In the genomic region with DNA sequence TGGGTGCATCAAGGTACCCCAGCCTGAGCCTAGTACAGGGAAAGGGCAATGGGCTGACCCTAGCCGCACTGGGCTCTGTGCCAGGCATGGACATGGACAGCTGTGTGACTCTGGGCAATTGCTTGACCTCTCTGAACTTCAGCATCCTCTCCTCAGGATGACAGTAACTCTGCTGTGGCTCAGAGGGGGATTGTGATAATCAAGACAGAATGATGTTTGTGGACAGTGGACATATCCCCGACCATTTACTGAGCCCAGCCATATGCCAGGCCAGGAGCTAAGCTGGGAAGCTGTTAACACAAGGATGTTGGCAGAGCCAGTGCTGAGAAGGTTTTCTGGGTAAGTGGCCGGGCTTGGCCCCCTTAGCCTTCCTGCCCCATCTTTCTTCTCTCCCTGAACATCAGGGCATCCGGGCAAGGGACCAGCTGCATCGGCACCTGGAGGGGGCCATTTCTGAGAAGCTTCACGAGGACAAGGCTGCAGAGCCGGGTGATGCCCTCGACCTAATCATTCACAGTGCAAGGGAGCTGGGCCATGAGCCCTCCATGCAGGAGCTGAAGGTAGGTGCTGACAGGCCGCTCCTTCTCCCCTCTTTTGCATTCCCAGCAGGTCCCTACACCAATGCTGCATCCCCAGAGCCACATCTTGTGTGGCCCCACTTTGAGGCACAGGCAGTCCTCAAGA, we compare ENCODE assay signal across 29 cellular contexts. TPM values are rescaled to one million over a fixed set of nuclear protein-coding genes. Genes with fewer than 3 reads are reported as not detected.
DNase-seq lines count a peak whose midpoint lies in the region; ATAC-seq, FAIRE-seq and TF ChIP-seq lines count a peak whose summit lies in the region.
"Had no signal": no experiment of that assay in that cellular context is flagged by ENCODE, and none has a peak within 500 bp of the region (broad histone marks: within the 10 kb centered on the region; RNA-seq: fewer than 3 reads in every experiment).

No MANE protein-coding gene starts in this region.

- H3K27ac ChIP-seq in CD4-positive, alpha-beta memory T cell (ENCODE audit: low read depth, low read length), result no peak overlapping the region
- no peak overlapping the region for H3K27ac ChIP-seq in GM23338 (ENCODE audit: low read depth)
- H3K27ac ChIP-seq in K562 (ENCODE audit: extremely low read depth, low read depth, low read length), result no peak overlapping the region
- H3K27ac ChIP-seq: heart left ventricle, sigmoid colon, tibial artery had no signal

- H3K4me2 ChIP-seq in GM23338 (no peak overlapping the region), K562 (ENCODE audit: insufficient read depth, low read length) (no peak overlapping the region)

- in situ Hi-C loops in K562 (cut with MboI), result no loop called here

- TF ChIP-seq POLR2A in K562 (conservative IDR thresholded peaks at IDR 0.05), result no peak

- intact Hi-C loops in CD4-positive, alpha-beta memory T cell (cut with micrococcal nuclease), result no loop called here
- intact Hi-C loops in K562 (cut with micrococcal nuclease), result no loop called here

- H3K36me3 Mint-ChIP-seq in CD4-positive, alpha-beta memory T cell, result peaks cover 4 to 10% of the 10 kb centered on the region in 2 donors
- no peaks in the 10 kb centered on the region; the same call in 2 of the 3 replicates for H3K36me3 Mint-ChIP-seq in GM23338 (ENCODE audit: low read depth)

- peaks cover 40 to 45% of the 10 kb centered on the region in 2 donors for H3K27me3 Mint-ChIP-seq in CD4-positive, alpha-beta memory T cell
- H3K27me3 Mint-ChIP-seq in GM23338 (ENCODE audit: insufficient read depth, low read depth, poor library complexity), result peaks cover 98% of the 10 kb centered on the region

- H3K9me3 Mint-ChIP-seq in CD4-positive, alpha-beta memory T cell, result no peaks in the 10 kb centered on the region
- no peaks in the 10 kb centered on the region; the same call in 2 of the 3 replicates for H3K9me3 Mint-ChIP-seq in GM23338
- H3K9me3 Mint-ChIP-seq: activated CD4-positive, alpha-beta T cell treated with anti-CD3 and anti-CD28 coated beads, Interleukin-2, amount 10 ng/mL, durations not matched to agents 7 days and 5 days; activated naive CD4-positive, alpha-beta T cell treated with anti-CD3 and anti-CD28 coated beads, Interleukin-2, amount 50 U/mL, for 72 hours; CD8-positive, alpha-beta memory T cell; naive thymus-derived CD8-positive, alpha-beta T cell; stimulated activated naive CD8-positive, alpha-beta T cell treated with anti-CD3 and anti-CD28 coated beads, Interleukin-15, amount 100 ng/mL, for 72 hours had no signal

- peaks cover 4% of the 10 kb centered on the region for H3K27me3 ChIP-seq in CD4-positive, alpha-beta memory T cell (ENCODE audit: insufficient read depth, low read length)
- peaks cover 100% of the 10 kb centered on the region for H3K27me3 ChIP-seq in GM23338 (ENCODE audit: insufficient read depth)
- no peaks in the 10 kb centered on the region for H3K27me3 ChIP-seq in K562 (ENCODE audit: control insufficient read depth in 2 of 2, insufficient read depth in 2 of 2, low read length in 2 of 2)

- H3K4me3 ChIP-seq in CD4-positive, alpha-beta memory T cell (ENCODE audit: low read length in 2 of 2), result no peak overlapping the region
- H3K4me3 ChIP-seq in GM23338 (0 out of 2 replicates have a peak overlapping the region, but pooled peaks have one; percentile 63), K562 (no peak overlapping the region)
- H3K4me3 ChIP-seq: sigmoid colon had no signal

- H2AFZ ChIP-seq in GM23338 (no peak overlapping the region), K562 (ENCODE audit: low read depth, low read length) (no peak overlapping the region)

- no peaks in the 10 kb centered on the region for H3K9me2 ChIP-seq in GM23338 (ENCODE audit: insufficient read depth)

- H3K4me3 Mint-ChIP-seq in CD4-positive, alpha-beta memory T cell, result peak overlapping the region in 5 of 8 donors; percentile 29 to 76 (median 54)
- peak overlapping the region; percentile 54; the same call in 2 of the 3 replicates for H3K4me3 Mint-ChIP-seq in GM23338

- no peak for DNase-seq in CD4-positive, alpha-beta memory T cell
- DNase-seq in GM23338 (ENCODE audit: low spot score) (no peak), K562 (ENCODE audit: extremely low read depth in 1 of 4, low spot score in 3 of 4) (no peak), mucosa of gallbladder (ENCODE audit: low spot score) (peak; percentile 8), NCI-H1436 treated with DMSO at 0.1 percent for 48 hours (lab: John Stamatoyannopoulos, UW) (no peak), glomerular visceral epithelial cell (ENCODE audit: extremely low spot score) (no peak)
- DNase-seq in stimulated activated CD4-positive, alpha-beta T cell treated with anti-CD3 and anti-CD28 coated beads, Interleukin-15, amount 100 ng/mL, for 24 hours, result no peak
- DNase-seq: activated CD4-positive, alpha-beta T cell treated with anti-CD3 and anti-CD28 coated beads, Interleukin-2, amount 10 ng/mL, durations not matched to agents 7 days and 5 days; CD8-positive, alpha-beta memory T cell; DMS153; GOT3; heart left ventricle; mesenchymal stem cell; naive thymus-derived CD8-positive, alpha-beta T cell; NCI-H1105; NCI-H2081; NCI-H226; NCI-H748 treated with DMSO at 0.1 percent for 48 hours; sigmoid colon; stimulated activated naive CD8-positive, alpha-beta T cell treated with anti-CD3 and anti-CD28 coated beads, Interleukin-15, amount 100 ng/mL, for 72 hours; tibial artery had no signal

- H3K4me1 ChIP-seq in CD4-positive, alpha-beta memory T cell (ENCODE audit: insufficient read depth, low read length), result peaks cover 20% of the 10 kb centered on the region
- H3K4me1 ChIP-seq in GM23338 (ENCODE audit: insufficient read depth), result peaks cover 39% of the 10 kb centered on the region
- peaks cover 0 to 10% of the 10 kb centered on the region in 2 experiments; a peak in 2 of 5 replicates for H3K4me1 ChIP-seq in K562 (replicated peaks in 1 of 2; ENCODE audit: control insufficient read depth in 2 of 2, insufficient read depth in 2 of 2, low read length in 2 of 2)

- no peak for TF ChIP-seq EP300 in K562 (IDR thresholded peaks at IDR 0.05; ENCODE audit: low read length)

- no peak for ATAC-seq in GM23338
- ATAC-seq in K562, result no peak
- ATAC-seq: activated naive CD4-positive, alpha-beta T cell treated with anti-CD3 and anti-CD28 coated beads, Interleukin-2, amount 50 U/mL, for 72 hours; heart left ventricle; naive thymus-derived CD8-positive, alpha-beta T cell; stimulated activated naive CD8-positive, alpha-beta T cell treated with anti-CD3 and anti-CD28 coated beads, Interleukin-15, amount 100 ng/mL, for 72 hours had no signal

- H3K27ac Mint-ChIP-seq in CD4-positive, alpha-beta memory T cell, result no peak overlapping the region
- H3K27ac Mint-ChIP-seq in GM23338, result no peak overlapping the region
- H3K27ac Mint-ChIP-seq: activated naive CD4-positive, alpha-beta T cell treated with anti-CD3 and anti-CD28 coated beads, Interleukin-2, amount 50 U/mL, for 72 hours; CD8-positive, alpha-beta memory T cell; stimulated activated naive CD8-positive, alpha-beta T cell treated with anti-CD3 and anti-CD28 coated beads, Interleukin-15, amount 100 ng/mL, for 72 hours had no signal

- H3K4me1 Mint-ChIP-seq in CD4-positive, alpha-beta memory T cell, result peaks cover 19 to 63% (median 44%) of the 10 kb centered on the region in 4 donors
- peaks cover 48% of the 10 kb centered on the region for H3K4me1 Mint-ChIP-seq in GM23338

- WGBS in K562 (ENCODE audit: insufficient coverage, low coverage, missing lambda C conversion rate), result 81% methylated on average over 6 of the region's 9 CpGs

- no peaks in the 10 kb centered on the region for H3K79me2 ChIP-seq in GM23338 (replicated peaks; ENCODE audit: insufficient read depth)
- no peaks in the 10 kb centered on the region for H3K79me2 ChIP-seq in K562 (ENCODE audit: control insufficient read depth, insufficient read depth, low read length)

- peaks cover 30% of the 10 kb centered on the region for H3F3A ChIP-seq in GM23338 (replicated peaks; ENCODE audit: low read depth)

- no peak for TF ChIP-seq RAD21 in K562 (CRISPR knock-in tag; conservative IDR thresholded peaks at IDR 0.05 in 1 of 2, IDR thresholded peaks at IDR 0.05 in 1 of 2)

- H3K9me3 ChIP-seq in CD4-positive, alpha-beta memory T cell (ENCODE audit: control insufficient read depth in 1 of 2, low read length in 2 of 2), result no peaks in the 10 kb centered on the region
- peaks cover 4% of the 10 kb centered on the region; the same call in 1 of the 2 replicates for H3K9me3 ChIP-seq in K562 (replicated peaks; ENCODE audit: control insufficient read depth, insufficient read depth, low read depth, low read length)
- H3K9me3 ChIP-seq: heart left ventricle, sigmoid colon, tibial artery had no signal

- BruUV-seq in K562 (replicated peaks; lab: Mats Ljungman, UMichigan), result no TSS peak

- no peaks in the 10 kb centered on the region for H3K9me1 ChIP-seq in K562 (ENCODE audit: control insufficient read depth, insufficient read depth, low read length)

- TF ChIP-seq CTCF in GM23338 (conservative IDR thresholded peaks at IDR 0.05; ENCODE audit: low read depth in 2 of 2), result no peak
- TF ChIP-seq CTCF in K562 (IDR thresholded peaks at IDR 0.05 in 2 of 3, conservative IDR thresholded peaks at IDR 0.05 in 1 of 3; ENCODE audit: insufficient read depth in 2 of 3, low read depth in 1 of 3, low read length in 3 of 3), result no peak

- H4K20me1 ChIP-seq in GM23338 (replicated peaks; ENCODE audit: insufficient read depth) (peaks cover 12% of the 10 kb centered on the region), K562 (replicated peaks; ENCODE audit: control insufficient read depth, insufficient read depth, low read length) (no peaks in the 10 kb centered on the region)

- CTCF ChIA-PET in CD4-positive, alpha-beta memory T cell (lab: Charles Lee; ENCODE audit: partially characterized antibody), result no interaction called here
- CTCF ChIA-PET in K562 (lab: Yijun Ruan, JAX; ENCODE audit: low intra/inter-chr PET ratio), result no interaction called here

- H3K9ac ChIP-seq in K562 (ENCODE audit: insufficient read depth in 1 of 2, low read depth in 2 of 2, low read length in 2 of 2), result no peak overlapping the region

- POLR2A ChIA-PET in CD4-positive, alpha-beta memory T cell (lab: Charles Lee; ENCODE audit: partially characterized antibody), result no interaction called here
- POLR2A ChIA-PET in K562 (lab: Yijun Ruan, JAX), result no interaction called here

- no peak for FAIRE-seq in K562 (lab: Jason Lieb, UNC)
- FAIRE-seq: GM18507 had no signal

- no peaks in the 10 kb centered on the region for H3K36me3 ChIP-seq in CD4-positive, alpha-beta memory T cell (ENCODE audit: insufficient read depth, low read length)
- H3K36me3 ChIP-seq in GM23338 (ENCODE audit: insufficient read depth) (no peaks in the 10 kb centered on the region), K562 (ENCODE audit: control insufficient read depth, insufficient read depth, low read length) (peaks cover 12% of the 10 kb centered on the region; the same call in 1 of the 3 replicates)
- H3K36me3 ChIP-seq: sigmoid colon had no signal

RNA-seq across cellular contexts. Expression of a gene that starts 3.5 kb away (rescaled TPM):
- under 1 TPM; 0.20 to 0.22 TPM for total RNA-seq in CD4-positive, alpha-beta memory T cell
- polyA plus RNA-seq in CD4-positive, alpha-beta memory T cell, result under 1 TPM in 1 of 2 donors, not detected in 1; 0.08 TPM
- 0.24 TPM in 1 of 2 replicates, not detected in the other for total RNA-seq in GM23338 (2014; rRNA removed; shearing (Covaris generic))
- not detected in 2 replicates for polyA plus RNA-seq in GM23338 (2016; fragmentation: Nextera tagmentation; extraction: Ambion mirVana)
- 0.72 and 1.5 TPM in 2 replicates for total RNA-seq in K562 (2011; cell fraction: chromatin; rRNA removed; ENCODE audit: low replicate concordance)
- 0.26 and 0.83 TPM in 2 replicates for total RNA-seq in K562 (2011; cell fraction: nucleolus; rRNA removed)
- total RNA-seq in K562 (2011; cell fraction: nucleoplasm; rRNA removed), result 0.59 and 0.84 TPM in 2 replicates
- total RNA-seq in K562 (2014; rRNA removed), result 0.08 and 0.09 TPM in 2 replicates
- not detected in 2 replicates for total RNA-seq in K562 (2014; rRNA removed; fragmentation: Illumina TruSeq; extraction: Trizol)
- 0.07 and 0.08 TPM in 2 replicates for total RNA-seq in K562 (2015; rRNA removed; fragmentation: Illumina TruSeq; extraction: Trizol)
- 0.07 and 0.16 TPM in 2 replicates for total RNA-seq in K562 (2021)
- polyA plus RNA-seq in K562 (2011; rRNA removed), result not detected in 2 replicates
- polyA plus RNA-seq in K562 (2011; cell fraction: cytosol; rRNA removed), result not detected in 2 replicates
- 0.08 and 0.13 TPM in 2 replicates for polyA plus RNA-seq in K562 (2011; cell fraction: nucleus; rRNA removed)
- polyA plus RNA-seq in K562 (2012), result 0.04 TPM in 1 of 2 replicates, not detected in the other
- not detected in 2 replicates for polyA plus RNA-seq in K562 (2014; fragmentation: Illumina TruSeq; extraction: Trizol)
- not detected for polyA plus RNA-seq in K562 (2014; fragmentation: Nextera tagmentation; extraction: Ambion mirVana)
- polyA plus RNA-seq in K562 (2014; rRNA removed), result not detected in 2 replicates
- 0.04 and 0.06 TPM in 2 replicates for polyA minus RNA-seq in K562 (2011; rRNA and poly(A)+ RNA removed)
- not detected in 2 replicates for polyA minus RNA-seq in K562 (2011; cell fraction: cytosol; rRNA and poly(A)+ RNA removed)
- 0.67 and 1.00 TPM in 2 replicates for polyA minus RNA-seq in K562 (2011; cell fraction: nucleus; rRNA and poly(A)+ RNA removed)
- total RNA-seq in mucosa of gallbladder, result 0.06 TPM
- total RNA-seq: CD8-positive, alpha-beta memory T cell; fibroblast of villous mesenchyme; G401; RPMI7951; SK-MEL-5; T-helper 1 cell treated with Interleukin-12 subunit alpha and Interleukin-12 subunit beta and Interleukin-4 antibody, amounts not matched to agents 30 ng/mL and 1 ng/mL, for 36 hours had no signal
- polyA plus RNA-seq: CD8-positive, alpha-beta memory T cell; heart left ventricle; naive thymus-derived CD8-positive, alpha-beta T cell had no signal

RNA-seq across cellular contexts. Expression of a gene that starts 9.6 kb away (rescaled TPM):
- total RNA-seq in CD4-positive, alpha-beta memory T cell, result not detected
- not detected for polyA plus RNA-seq in CD4-positive, alpha-beta memory T cell
- total RNA-seq in GM23338 (2014; rRNA removed; shearing (Covaris generic)), result 1.8 and 2.8 TPM in 2 replicates
- polyA plus RNA-seq in GM23338 (2016; fragmentation: Nextera tagmentation; extraction: Ambion mirVana) (0.87 and 1.2 TPM in 2 replicates), K562 (2011; rRNA removed) (4.0 and 5.1 TPM in 2 replicates), K562 (2014; fragmentation: Illumina TruSeq; extraction: Trizol) (0.54 and 1.5 TPM in 2 replicates), K562 (2014; fragmentation: Nextera tagmentation; extraction: Ambion mirVana) (under 1 TPM; 0.11 to 0.38 TPM), K562 (2014; rRNA removed) (1.6 TPM in 2 replicates)
- total RNA-seq in K562 (2011; cell fraction: chromatin; rRNA removed; ENCODE audit: low replicate concordance), result 5.2 and 7.0 TPM in 2 replicates
- 4.5 and 10.0 TPM in 2 replicates for total RNA-seq in K562 (2011; cell fraction: nucleolus; rRNA removed)
- total RNA-seq in K562 (2011; cell fraction: nucleoplasm; rRNA removed), result 2.8 and 5.3 TPM in 2 replicates
- total RNA-seq in K562 (2014; rRNA removed) (1.4 and 1.6 TPM in 2 replicates), K562 (2014; rRNA removed; fragmentation: Illumina TruSeq; extraction: Trizol) (1.2 and 1.4 TPM in 2 replicates), K562 (2015; rRNA removed; fragmentation: Illumina TruSeq; extraction: Trizol) (5.0 and 5.2 TPM in 2 replicates), K562 (2021) (1.6 and 2.5 TPM in 2 replicates), mucosa of gallbladder (not detected)
- polyA plus RNA-seq in K562 (2011; cell fraction: cytosol; rRNA removed), result 2.3 and 5.8 TPM in 2 replicates
- 10.4 and 19.4 TPM in 2 replicates for polyA plus RNA-seq in K562 (2011; cell fraction: nucleus; rRNA removed)
- 2.4 and 3.1 TPM in 2 replicates for polyA plus RNA-seq in K562 (2012)
- polyA minus RNA-seq in K562 (2011; rRNA and poly(A)+ RNA removed), result 0.98 and 1.4 TPM in 2 replicates
- polyA minus RNA-seq in K562 (2011; cell fraction: cytosol; rRNA and poly(A)+ RNA removed), result 0.86 and 1.3 TPM in 2 replicates
- polyA minus RNA-seq in K562 (2011; cell fraction: nucleus; rRNA and poly(A)+ RNA removed), result 3.7 and 4.4 TPM in 2 replicates
- total RNA-seq: activated CD4-positive, alpha-beta T cell treated with anti-CD3 and anti-CD28 coated beads, Interleukin-2, amount 10 ng/mL, durations not matched to agents 7 days and 5 days; CD8-positive, alpha-beta memory T cell; epithelial cell of proximal tubule; fibroblast of villous mesenchyme; heart left ventricle; naive thymus-derived CD8-positive, alpha-beta T cell; RPMI7951; sigmoid colon; SK-MEL-5; T-helper 1 cell treated with Interleukin-12 subunit alpha and Interleukin-12 subunit beta and Interleukin-4 antibody, amounts not matched to agents 30 ng/mL and 1 ng/mL, for 36 hours had no signal
- polyA plus RNA-seq: CD8-positive, alpha-beta memory T cell; heart left ventricle; naive thymus-derived CD8-positive, alpha-beta T cell; sigmoid colon had no signal
